Comparison of ENCODE assay signal across 9 cellular contexts in the genomic region with DNA sequence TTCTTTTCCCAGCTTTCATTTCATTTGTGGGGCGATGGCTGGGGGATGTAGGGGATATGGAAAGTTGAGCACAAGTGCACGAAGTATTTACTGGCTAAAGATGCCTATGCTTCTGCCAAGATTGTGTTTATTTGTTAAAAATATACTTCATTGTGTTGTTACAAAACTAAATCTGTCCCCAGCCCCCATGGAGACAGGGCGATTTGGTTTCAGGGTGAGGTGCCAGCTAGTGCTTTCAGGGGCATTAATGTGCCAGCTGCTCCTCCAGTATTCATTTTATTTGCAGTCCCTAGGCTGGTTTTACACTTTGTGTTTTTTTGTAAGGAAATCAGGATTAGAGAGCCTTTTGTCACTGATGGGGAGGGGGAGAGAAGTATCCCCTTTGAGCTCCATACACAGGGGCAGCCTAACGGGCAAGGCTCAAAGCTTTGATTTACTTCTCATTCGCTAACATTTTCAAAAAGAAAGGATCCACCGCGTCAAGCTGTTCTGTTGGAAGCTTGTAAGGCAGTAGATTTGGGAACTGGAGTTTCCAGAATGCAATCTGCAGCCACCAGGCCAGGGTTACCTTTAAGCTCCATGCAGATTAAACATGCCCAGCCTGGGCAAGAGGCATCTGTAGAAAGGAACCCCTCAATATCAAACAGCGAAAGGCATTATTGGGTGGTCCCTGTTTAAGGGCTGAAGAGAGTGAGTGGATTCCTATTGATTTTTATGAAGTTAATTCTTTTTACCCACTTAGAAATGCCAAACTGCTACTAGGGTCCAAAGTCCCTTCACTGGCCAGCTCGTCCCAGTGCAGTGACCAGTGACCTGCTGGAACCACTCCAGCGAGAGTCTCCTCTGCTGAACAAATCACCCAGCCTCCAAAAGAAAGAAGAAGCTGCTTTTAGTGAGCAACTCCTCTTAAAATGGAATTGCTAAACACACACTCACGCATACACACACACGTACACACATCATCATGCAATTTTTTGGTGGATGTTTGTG.
DNase-seq lines count a peak whose midpoint lies in the region; ATAC-seq and TF ChIP-seq lines count a peak whose summit lies in the region.
"Had no signal": no experiment of that assay in that cellular context is flagged by ENCODE, and none has a peak within 500 bp of the region (broad histone marks: within the 10 kb centered on the region; RNA-seq: fewer than 3 reads in every experiment).

No MANE protein-coding gene starts in this region.

- peaks cover 12% of the 10 kb centered on the region for H3K4me1 ChIP-seq in fibroblast of lung (ENCODE audit: control insufficient read depth, extremely low read depth, insufficient read depth, low read length)
- peaks cover 7% of the 10 kb centered on the region for H3K4me1 ChIP-seq in foreskin keratinocyte

- H3K36me3 ChIP-seq in GM06990 (ENCODE audit: control insufficient read depth, insufficient read depth, low read length) (no peaks in the 10 kb centered on the region), fibroblast of lung (ENCODE audit: control insufficient read depth, insufficient read depth, low read length) (no peaks in the 10 kb centered on the region)

- H3K27ac ChIP-seq in fibroblast of lung (ENCODE audit: insufficient read depth, low read length) = peak overlapping the region; percentile 4
- H3K27ac ChIP-seq in foreskin keratinocyte = no peak overlapping the region

- no peak overlapping the region for H3K9ac ChIP-seq in fibroblast of lung (ENCODE audit: insufficient read depth, low read length)

- peak overlapping the region; percentile 86 for H3K4me2 ChIP-seq in fibroblast of lung (ENCODE audit: extremely low read depth, insufficient read depth, low read length)

- no peaks in the 10 kb centered on the region for H4K20me1 ChIP-seq in fibroblast of lung (ENCODE audit: control insufficient read depth, extremely low read depth, insufficient read depth, low read length)

- H2AFZ ChIP-seq in fibroblast of lung (ENCODE audit: low read length) = peak overlapping the region; percentile 46

- no peaks in the 10 kb centered on the region for H3K79me2 ChIP-seq in fibroblast of lung (ENCODE audit: control insufficient read depth, insufficient read depth, low read length)

- H3K9me3 ChIP-seq in fibroblast of lung (ENCODE audit: control insufficient read depth, insufficient read depth, low read depth, low read length) = no peaks in the 10 kb centered on the region

- H3K27me3 ChIP-seq in GM06990 (replicated peaks; ENCODE audit: control insufficient read depth, insufficient read depth, low read length) = no peaks in the 10 kb centered on the region
- H3K27me3 ChIP-seq in fibroblast of lung (ENCODE audit: control insufficient read depth, insufficient read depth, low read length) = no peaks in the 10 kb centered on the region
- no peaks in the 10 kb centered on the region for H3K27me3 ChIP-seq in foreskin keratinocyte

- TF ChIP-seq CTCF in GM06990 (IDR thresholded peaks at IDR 0.05; ENCODE audit: insufficient read depth, low read length, poor library complexity, severe bottlenecking) (no peak), fibroblast of lung (conservative IDR thresholded peaks at IDR 0.05 in 1 of 2, IDR thresholded peaks at IDR 0.05 in 1 of 2; ENCODE audit: low read depth in 1 of 2, low read length in 2 of 2) (no peak), foreskin keratinocyte (conservative IDR thresholded peaks at IDR 0.05) (no peak)

- ATAC-seq in HG03432 (IDR thresholded peaks at IDR 0.05; ENCODE audit: unreplicated experiment) (no peak), foreskin keratinocyte (no peak)

- H3K4me3 ChIP-seq in GM06990 (replicated peaks; ENCODE audit: low read depth, low read length) (peak overlapping the region; percentile 9; the same call in 1 of the 2 replicates), fibroblast of lung (replicated peaks in 1 of 4; ENCODE audit: control extremely low read depth in 1 of 4, insufficient read depth in 1 of 4, low read depth in 3 of 4, low read length in 4 of 4) (peak overlapping the region in 1 of 4 experiments; percentile 3)

- DNase-seq in GM06990 (ENCODE audit: extremely low read depth, insufficient read length) = no peak
- DNase-seq in NCI-H446 treated with DMSO at 0.1 percent for 48 hours (lab: John Stamatoyannopoulos, UW) = peak; percentile 63
- no peak for DNase-seq in fibroblast of lung (ENCODE audit: low read depth in 2 of 2)
- DNase-seq in retina = peak; percentile 8
- no peak for DNase-seq in foreskin keratinocyte
- DNase-seq in OCI-M1 (lab: John Stamatoyannopoulos, UW) = no peak
- DNase-seq in stimulated activated CD4-positive, alpha-beta T cell treated with anti-CD3 and anti-CD28 coated beads, Interleukin-1b, Interleukin-23, amount 100 ng/mL, for 48 hours = no peak
- DNase-seq: occipital lobe had no signal

Comparison
In these comparisons a context has a peak if more than half of its experiments do, and no peak if none do; other contexts are left out.
1. DNase-seq: peak in NCI-H446 treated with DMSO at 0.1 percent for 48 hours (single experiment) and retina (single experiment); none in GM06990 (single experiment), fibroblast of lung (0 of 2), foreskin keratinocyte (0 of 2), OCI-M1 (single experiment) and stimulated activated CD4-positive, alpha-beta T cell treated with anti-CD3 and anti-CD28 coated beads, Interleukin-1b, Interleukin-23, amount 100 ng/mL, for 48 hours (single experiment).